Comparison of ENCODE assay signal across 8 cellular contexts in the genomic region with DNA sequence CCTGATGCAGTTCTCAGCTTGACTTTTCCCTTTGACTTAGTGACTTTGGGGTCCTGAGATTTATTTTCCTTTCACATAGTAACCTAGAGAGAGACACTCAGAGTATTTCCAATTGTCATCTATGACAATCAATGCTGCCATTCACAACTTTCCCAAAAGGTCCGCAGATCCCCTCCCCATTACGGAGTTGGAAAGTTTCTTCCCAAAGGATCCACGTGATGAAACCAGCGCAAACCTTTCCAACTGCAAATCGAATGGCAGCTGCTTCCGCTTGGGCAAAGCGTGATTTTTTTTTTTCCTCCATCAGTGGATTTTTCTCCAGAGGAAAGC. TPM values are rescaled to one million over a fixed set of nuclear protein-coding genes. Genes with fewer than 3 reads are reported as not detected.
DNase-seq lines count a peak whose midpoint lies in the region; ATAC-seq and TF ChIP-seq lines count a peak whose summit lies in the region.

No MANE protein-coding gene starts in this region.

- H3K4me1 ChIP-seq in foreskin keratinocyte: no peaks in the 10 kb centered on the region

- H3K4me1 Mint-ChIP-seq in T-cell: peaks cover 18 to 32% (median 28%) of the 10 kb centered on the region in 3 donors

- H3K27ac Mint-ChIP-seq in T-cell: peak overlapping the region; percentile 85 to 91

- no peak for TF ChIP-seq CTCF in foreskin keratinocyte (conservative IDR thresholded peaks at IDR 0.05)
- TF ChIP-seq CTCF in GM20000 (IDR thresholded peaks at IDR 0.05; ENCODE audit: extremely low read depth, missing control alignments): no peak

- CTCF ChIA-PET in T-cell (lab: Charles Lee): interaction anchor here in 1 of 2 donors (0.6 to 1.9 kb wide), 6 partner anchors 35 to 302 kb away, joined by 3 to 6 read pairs (median 4); a partner anchor contains a TSS

- no peaks in the 10 kb centered on the region for H3K9me3 Mint-ChIP-seq in T-cell

- H3K4me3 Mint-ChIP-seq in T-cell: peak overlapping the region; percentile 84 to 91 (median 87)

- H3K27ac ChIP-seq in foreskin keratinocyte: peak overlapping the region; percentile 100

- ATAC-seq in T-cell (replicated peaks in 1 of 4) (no peak), foreskin keratinocyte (no peak)

- POLR2A ChIA-PET in T-cell (lab: Charles Lee): interaction anchor here (0.6 to 1.5 kb wide), 9 partner anchors 18 to 200 kb away, joined by 3 to 11 read pairs (median 4); a partner anchor contains a TSS

- peak; percentile 8 for DNase-seq in activated naive CD4-positive, alpha-beta T cell treated with Interleukin-2 at 50 U/mL for 16 hours
- DNase-seq in activated naive CD4-positive, alpha-beta T cell treated with anti-CD3 and anti-CD28 coated beads, Interleukin-2, amount 50 U/mL, for 16 hours: no peak
- no peak for DNase-seq in T-cell
- no peak for DNase-seq in foreskin keratinocyte
- DNase-seq in pons (ENCODE audit: low spot score): peak; percentile 58
- no peak for DNase-seq in HT-29 (ENCODE audit: low spot score)
- DNase-seq in GM20000 (ENCODE audit: low spot score): no peak
- DNase-seq in GDM1 (lab: John Stamatoyannopoulos, UW): no peak

- H3K36me3 Mint-ChIP-seq in T-cell: no peaks in the 10 kb centered on the region

- H3K27me3 Mint-ChIP-seq in T-cell: no peaks in the 10 kb centered on the region

- no peaks in the 10 kb centered on the region for H3K27me3 ChIP-seq in foreskin keratinocyte

RNA-seq across cellular contexts. Expression of a gene that starts 0.5 kb away (rescaled TPM):
- 10 to 100 TPM; 28.7 to 43.4 (median 37.9) TPM for total RNA-seq in T-cell
- total RNA-seq in foreskin keratinocyte: 7.6 and 8.4 TPM in 2 replicates
- polyA plus RNA-seq in foreskin keratinocyte: 5.7 and 6.2 TPM in 2 replicates
- 21.4 and 25.6 TPM in 2 replicates for total RNA-seq in HT-29 (2014; rRNA removed; shearing (Covaris generic))

RNA-seq across cellular contexts. Expression of a gene that starts 15.0 kb away (rescaled TPM):
- total RNA-seq in T-cell: 10 to 100 TPM; 18.9 to 35.1 (median 30.2) TPM
- total RNA-seq in foreskin keratinocyte: 12.3 and 12.5 TPM in 2 replicates
- polyA plus RNA-seq in foreskin keratinocyte: 6.7 and 6.9 TPM in 2 replicates
- total RNA-seq in HT-29 (2014; rRNA removed; shearing (Covaris generic)): 54.7 and 84.7 TPM in 2 replicates

Comparison
In these comparisons a context has a peak if more than half of its experiments do, and no peak if none do; other contexts are left out.
1. DNase-seq: peak in activated naive CD4-positive, alpha-beta T cell treated with Interleukin-2 at 50 U/mL for 16 hours (single experiment) and pons (single experiment); none in activated naive CD4-positive, alpha-beta T cell treated with anti-CD3 and anti-CD28 coated beads, Interleukin-2, amount 50 U/mL, for 16 hours (single experiment), T-cell (0 of 34), foreskin keratinocyte (0 of 2), HT-29 (single experiment), GM20000 (single experiment) and GDM1 (single experiment).